24 cellular contexts compared by ENCODE assay signal in genomic region chr1:77386276-77386675, GRCh38.
"Had no signal": no experiment of that assay in that cellular context is flagged by ENCODE, and none has a peak within 500 bp of the region (broad histone marks: within the 10 kb centered on the region; RNA-seq: fewer than 3 reads in every experiment).

No MANE protein-coding gene starts in this region.

- H3K36me3 ChIP-seq: ascending aorta, SJSA1 had no signal

- H3K4me1 ChIP-seq: ascending aorta, SJSA1 had no signal

- H3K9me3 ChIP-seq: ascending aorta, SJSA1 had no signal

- H3K27me3 ChIP-seq: ascending aorta, SJSA1 had no signal

- DNase-seq: activated B cell treated with CpG ODN at 0.5 μM for 24 hours; activated CD4-positive, alpha-beta T cell treated with anti-CD3 and anti-CD28 coated beads for 1 hour; activated CD4-positive, alpha-beta T cell treated with anti-CD3 and anti-CD28 coated beads, Interleukin-2, amount 10 ng/mL, durations not matched to agents 24 days and 14 days; activated CD4-positive, alpha-beta T cell treated with anti-CD3 and anti-CD28 coated beads, Interleukin-2, amount 50 U/mL, for 48 hours; activated CD8-positive, alpha-beta memory T cell treated with anti-CD3 and anti-CD28 coated beads, Interleukin-2, amount 10 ng/mL, durations not matched to agents 7 days and 5 days; activated effector memory CD4-positive, alpha-beta T cell treated with Interleukin-2 at 50 U/mL for 16 hours; activated naive CD4-positive, alpha-beta T cell; activated T-cell treated with anti-CD3 and anti-CD28 coated beads, Interleukin-2, amount 50 U/mL, for 24 hours; Karpas-422; MM.1S; NCI-H1105 treated with DMSO at 0.1 percent for 48 hours; NCI-H1436 treated with DMSO at 0.1 percent for 48 hours; NCI-H187; NCI-H2081 treated with DMSO at 0.1 percent for 48 hours; NCI-H2171 treated with DMSO at 0.1 percent for 48 hours; NCI-H226; NCI-H526; NCI-H82; SHP77; T-helper 17 cell; T1000 had no signal

- H3K27ac ChIP-seq: ascending aorta, SJSA1 had no signal

- H3K4me3 ChIP-seq: ascending aorta, SJSA1 had no signal

- ATAC-seq: activated CD8-positive, alpha-beta memory T cell treated with anti-CD3 and anti-CD28 coated beads, Interleukin-2, amount 10 ng/mL, durations not matched to agents 7 days and 5 days; PC-3; T-helper 17 cell had no signal
